8 cellular contexts compared by ENCODE assay signal in the genomic region with DNA sequence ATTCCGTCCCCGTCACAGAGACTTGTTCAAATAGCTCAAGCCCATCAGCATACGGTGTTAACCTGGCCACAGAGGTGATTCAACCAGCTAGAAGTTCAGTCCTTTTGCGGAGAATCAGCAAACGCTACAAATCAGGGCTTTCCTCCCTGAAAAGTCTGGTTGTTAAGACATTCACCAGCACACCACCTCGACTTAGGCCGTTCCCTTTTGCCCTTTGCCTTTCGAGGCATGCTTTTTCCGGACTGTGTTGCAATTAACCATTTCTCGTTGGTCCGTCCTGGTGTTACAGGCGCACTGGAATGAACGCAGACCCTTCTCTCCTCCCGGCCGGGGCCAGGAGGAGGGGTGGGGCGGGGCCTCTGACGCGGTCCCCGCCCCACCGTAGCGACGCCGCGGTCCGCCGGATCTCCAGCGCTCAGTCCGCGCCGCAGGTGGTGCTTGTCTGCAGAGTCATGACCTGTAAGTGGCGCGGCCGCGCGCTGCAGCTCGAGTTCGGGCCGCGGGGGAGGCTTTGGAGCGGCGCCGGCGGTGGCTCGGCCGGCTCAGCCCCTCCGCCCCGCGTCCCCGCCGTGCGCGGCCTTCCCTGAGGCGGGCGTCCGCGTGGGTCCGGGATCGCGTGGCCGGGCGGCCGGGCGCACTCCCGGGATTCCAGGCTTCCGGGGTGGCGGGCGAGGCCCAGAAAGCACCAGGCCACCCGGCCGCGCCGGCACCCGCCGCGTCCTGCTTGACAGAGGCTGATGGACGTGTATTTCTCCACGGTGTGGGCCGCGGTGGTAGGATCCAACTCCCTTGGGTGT. TPM values are rescaled to one million over a fixed set of nuclear protein-coding genes. Genes with fewer than 3 reads are reported as not detected.
DNase-seq lines count a peak whose midpoint lies in the region; FAIRE-seq and TF ChIP-seq lines count a peak whose summit lies in the region.

A gene with protein sequence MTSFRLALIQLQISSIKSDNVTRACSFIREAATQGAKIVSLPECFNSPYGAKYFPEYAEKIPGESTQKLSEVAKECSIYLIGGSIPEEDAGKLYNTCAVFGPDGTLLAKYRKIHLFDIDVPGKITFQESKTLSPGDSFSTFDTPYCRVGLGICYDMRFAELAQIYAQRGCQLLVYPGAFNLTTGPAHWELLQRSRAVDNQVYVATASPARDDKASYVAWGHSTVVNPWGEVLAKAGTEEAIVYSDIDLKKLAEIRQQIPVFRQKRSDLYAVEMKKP (plus strand): TSS at position 418 of the 797 bp plus-strand sequence. CDS start 35 bp downstream, at position 453.

- H3K4me3 ChIP-seq in H7 (ENCODE audit: insufficient read depth, low read depth, low read length), result peak within 1 kb of the TSS; percentile 72
- peak within 1 kb of the TSS; percentile 83 for H3K4me3 ChIP-seq in Loucy (ENCODE audit: low read length, poor library complexity, severe bottlenecking)
- H3K4me3 ChIP-seq in SJSA1, result peak within 1 kb of the TSS; percentile 91
- peak within 1 kb of the TSS; percentile 65 for H3K4me3 ChIP-seq in neuron (ENCODE audit: low read length)
- peak within 1 kb of the TSS; percentile 73 to 97 (median 91) for H3K4me3 ChIP-seq in subcutaneous abdominal adipose tissue (ENCODE audit: low read depth in 1 of 5, low read length in 5 of 5)

- peak within 1 kb of the TSS; percentile 50 for H3K27ac ChIP-seq in SJSA1
- H3K27ac ChIP-seq in subcutaneous abdominal adipose tissue (ENCODE audit: low read depth, low read length), result peak within 1 kb of the TSS; percentile 49

- no peaks in the 10 kb centered on the region for H3K9me2 ChIP-seq in Loucy (replicated peaks; ENCODE audit: low read depth, low read length)

- H3K4me2 ChIP-seq in Loucy (ENCODE audit: low read depth, low read length, poor library complexity, severe bottlenecking), result peak within 1 kb of the TSS; percentile 90

- no peak for TF ChIP-seq CTCF in Loucy (conservative IDR thresholded peaks at IDR 0.05; ENCODE audit: low read length)

- H3K79me2 ChIP-seq in Loucy (ENCODE audit: insufficient read depth, low read length), result peaks cover 10% of the 10 kb centered on the region

- no peaks in the 10 kb centered on the region for H4K20me1 ChIP-seq in Loucy (ENCODE audit: insufficient read depth, low read length, poor library complexity, severe bottlenecking)

- H3K4me1 ChIP-seq in Loucy (ENCODE audit: insufficient read depth, low read length, poor library complexity, severe bottlenecking), result peaks cover 14% of the 10 kb centered on the region
- peaks cover 9% of the 10 kb centered on the region for H3K4me1 ChIP-seq in SJSA1 (replicated peaks)
- H3K4me1 ChIP-seq in neuron (ENCODE audit: insufficient read depth, low read length), result peaks cover 5% of the 10 kb centered on the region
- peaks cover 2 to 17% (median 14%) of the 10 kb centered on the region in 5 donors for H3K4me1 ChIP-seq in subcutaneous abdominal adipose tissue (ENCODE audit: control insufficient read depth in 5 of 5, insufficient read depth in 5 of 5, low read length in 5 of 5)

- peak; percentile 72 for FAIRE-seq in G401.6 (lab: Jason Lieb, UNC)

- H3K9me3 ChIP-seq in Loucy (ENCODE audit: insufficient read depth, low read depth, low read length) (no peaks in the 10 kb centered on the region), SJSA1 (replicated peaks) (no peaks in the 10 kb centered on the region), neuron (ENCODE audit: low read length) (no peaks in the 10 kb centered on the region), subcutaneous abdominal adipose tissue (ENCODE audit: control insufficient read depth in 5 of 5, low read length in 5 of 5) (no peaks in the 10 kb centered on the region)

- peak within 1 kb of the TSS; percentile 98 for H2AFZ ChIP-seq in Loucy (ENCODE audit: low read length)
- H2AFZ ChIP-seq in neuron (ENCODE audit: low read depth, low read length), result peak within 1 kb of the TSS; percentile 92

- H3K9ac ChIP-seq in Loucy (ENCODE audit: low read depth, low read length, poor library complexity, severe bottlenecking) (peak within 1 kb of the TSS; percentile 80), subcutaneous abdominal adipose tissue (ENCODE audit: low read length in 5 of 5) (peak within 1 kb of the TSS; percentile 73 to 89 (median 81))

- H3K36me3 ChIP-seq in H7 (replicated peaks; ENCODE audit: control insufficient read depth, insufficient read depth, low read length), result no peaks in the 10 kb centered on the region
- H3K36me3 ChIP-seq in Loucy (ENCODE audit: insufficient read depth, low read length), result no peaks in the 10 kb centered on the region
- peaks cover 12% of the 10 kb centered on the region for H3K36me3 ChIP-seq in SJSA1
- H3K36me3 ChIP-seq in neuron (ENCODE audit: insufficient read depth, low read length), result peaks cover 5% of the 10 kb centered on the region
- H3K36me3 ChIP-seq in subcutaneous abdominal adipose tissue (ENCODE audit: control insufficient read depth in 5 of 5, insufficient read depth in 5 of 5, low read length in 5 of 5), result peaks cover 2 to 6% (median 3%) of the 10 kb centered on the region in 5 donors

- no peaks in the 10 kb centered on the region for H3F3A ChIP-seq in Loucy (ENCODE audit: low read depth)

- DNase-seq in H7 (peak; percentile 96), SJSA1 (ENCODE audit: low read depth in 1 of 2, low spot score in 2 of 2) (peak; percentile 72 to 76), foreskin melanocyte (peak; percentile 53)
- peak; percentile 17 to 68 (median 52) for DNase-seq in activated naive CD4-positive, alpha-beta T cell (lab: John Stamatoyannopoulos, UW)

- H3K27me3 ChIP-seq in H7 (ENCODE audit: control insufficient read depth, insufficient read depth, low read length) (no peaks in the 10 kb centered on the region), Loucy (ENCODE audit: insufficient read depth, low read length, poor library complexity, severe bottlenecking) (no peaks in the 10 kb centered on the region), SJSA1 (replicated peaks) (no peaks in the 10 kb centered on the region), neuron (ENCODE audit: insufficient read depth, low read length) (no peaks in the 10 kb centered on the region), subcutaneous abdominal adipose tissue (ENCODE audit: control insufficient read depth in 5 of 5, insufficient read depth in 4 of 5, low read length in 5 of 5) (no peaks in the 10 kb centered on the region)

RNA-seq across cellular contexts. Expression of the gene that starts here (rescaled TPM):
- 36.8 and 37.8 TPM in 2 replicates for total RNA-seq in H7 (2014; rRNA removed; shearing (Covaris generic))
- 32.5 and 34.2 TPM in 2 replicates for total RNA-seq in SJSA1 (2014; rRNA removed; shearing (Covaris generic))

Comparison
In these comparisons a context has a peak if more than half of its experiments do, and no peak if none do; other contexts are left out.
1. Peak in every context shown above with its lines: DNase-seq, H3K4me3 ChIP-seq and H3K27ac ChIP-seq.